In the genomic region with DNA sequence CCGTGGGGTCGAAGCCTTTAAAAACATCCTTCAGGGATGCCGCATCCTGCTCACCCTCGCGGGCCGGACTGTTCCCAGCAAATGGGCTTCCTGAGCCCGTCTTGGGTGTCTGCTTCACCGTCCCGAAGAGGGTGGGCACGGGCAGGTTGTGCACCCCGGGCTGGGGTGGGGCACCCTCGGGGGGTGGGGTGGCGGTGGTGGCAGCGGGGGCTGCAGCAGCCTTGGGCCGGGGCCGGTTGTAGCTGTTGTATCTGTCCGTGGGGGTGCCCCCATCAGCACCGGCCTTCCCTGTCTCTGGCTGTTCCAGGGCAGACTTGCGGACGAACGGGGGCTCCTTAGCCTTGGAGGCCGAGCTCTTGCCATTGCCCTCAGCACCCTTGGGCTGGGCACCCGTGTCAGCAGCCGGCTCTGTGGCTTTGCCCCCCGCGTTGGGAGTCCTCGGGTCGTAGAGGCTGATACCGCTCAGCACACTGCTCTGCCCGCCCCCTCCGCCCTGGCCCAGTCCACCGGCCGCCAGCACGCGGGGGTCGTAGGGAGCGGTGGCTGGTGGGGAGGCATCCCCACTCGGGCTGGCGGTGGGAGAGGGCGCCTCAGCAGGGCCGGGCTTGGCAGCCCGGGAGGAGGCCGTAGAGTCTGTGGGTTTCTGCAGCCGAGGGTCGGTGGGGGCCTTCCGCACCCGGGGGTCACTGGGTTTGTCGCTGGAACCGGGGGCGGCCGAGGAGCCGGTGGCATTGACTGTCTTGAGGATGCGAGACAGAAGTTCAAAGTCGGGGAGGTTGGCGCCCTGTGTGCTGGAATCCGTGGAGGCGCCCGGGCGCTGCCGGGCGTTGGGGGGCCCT, we compare ENCODE assay signal across 22 cellular contexts. TPM values are rescaled to one million over a fixed set of nuclear protein-coding genes. Genes with fewer than 3 reads are reported as not detected.
"Had no signal": no experiment of that assay in that cellular context is flagged by ENCODE, and none has a peak within 500 bp of the region (broad histone marks: within the 10 kb centered on the region; RNA-seq: fewer than 3 reads in every experiment).

No MANE protein-coding gene starts in this region.

- H3K4me3 ChIP-seq: colonic mucosa, gastrocnemius medialis, heart right ventricle, right atrium auricular region, sigmoid colon, skin epidermis, testis, tibial nerve, upper lobe of right lung, vagina had no signal

- H3K27me3 Mint-ChIP-seq: naive thymus-derived CD4-positive, alpha-beta T cell; stimulated activated naive CD8-positive, alpha-beta T cell treated with anti-CD3 and anti-CD28 coated beads, Interleukin-15, Interleukin-2, amounts not matched to agents 100 ng/mL and 50 ng/mL, for 24 hours had no signal

- H3K27me3 ChIP-seq: colonic mucosa, gastrocnemius medialis, heart right ventricle, right atrium auricular region, sigmoid colon, testis, tibial nerve, upper lobe of right lung, vagina had no signal

- H3K4me1 ChIP-seq: colonic mucosa, gastrocnemius medialis, heart right ventricle, right atrium auricular region, sigmoid colon, testis, upper lobe of right lung, vagina had no signal

- H3K9me3 ChIP-seq: colonic mucosa, gastrocnemius medialis, heart right ventricle, right atrium auricular region, sigmoid colon, testis, tibial nerve, upper lobe of right lung, vagina had no signal

- DNase-seq: colonic mucosa; dermis blood vessel endothelial cell; effector CD4-positive, alpha-beta T cell; gastrocnemius medialis; heart right ventricle; hypothalamus; islet precursor cell; naive thymus-derived CD4-positive, alpha-beta T cell; nephron progenitor cell; sigmoid colon; stimulated activated CD4-positive, alpha-beta T cell treated with anti-CD3 and anti-CD28 coated beads, Interleukin-2, amount 100 ng/mL, for 24 hours; testis; upper lobe of right lung had no signal

- H3K27ac ChIP-seq: colonic mucosa, gastrocnemius medialis, heart right ventricle, right atrium auricular region, sigmoid colon, skin epidermis, testis, tibial nerve, upper lobe of right lung, vagina had no signal

- H3K4me3 Mint-ChIP-seq: naive thymus-derived CD4-positive, alpha-beta T cell; nephron progenitor cell; stimulated activated naive CD8-positive, alpha-beta T cell treated with anti-CD3 and anti-CD28 coated beads, Interleukin-15, Interleukin-2, amounts not matched to agents 100 ng/mL and 50 ng/mL, for 24 hours had no signal

- H3K27ac Mint-ChIP-seq: naive thymus-derived CD4-positive, alpha-beta T cell; nephron progenitor cell; stimulated activated naive CD8-positive, alpha-beta T cell treated with anti-CD3 and anti-CD28 coated beads, Interleukin-15, Interleukin-2, amounts not matched to agents 100 ng/mL and 50 ng/mL, for 24 hours had no signal

- H3K9me3 Mint-ChIP-seq: naive thymus-derived CD4-positive, alpha-beta T cell; nephron progenitor cell; stimulated activated naive CD8-positive, alpha-beta T cell treated with anti-CD3 and anti-CD28 coated beads, Interleukin-15, Interleukin-2, amounts not matched to agents 100 ng/mL and 50 ng/mL, for 24 hours had no signal

- ATAC-seq: esophagus mucosa; gastrocnemius medialis; naive thymus-derived CD4-positive, alpha-beta T cell; upper lobe of right lung had no signal

RNA-seq across cellular contexts. Expression of a gene that starts 47.0 kb away (rescaled TPM):
- total RNA-seq: liver, lung microvascular endothelial cell, mesenteric fat pad had no signal
